8 cellular contexts compared by ENCODE assay signal in the genomic region with DNA sequence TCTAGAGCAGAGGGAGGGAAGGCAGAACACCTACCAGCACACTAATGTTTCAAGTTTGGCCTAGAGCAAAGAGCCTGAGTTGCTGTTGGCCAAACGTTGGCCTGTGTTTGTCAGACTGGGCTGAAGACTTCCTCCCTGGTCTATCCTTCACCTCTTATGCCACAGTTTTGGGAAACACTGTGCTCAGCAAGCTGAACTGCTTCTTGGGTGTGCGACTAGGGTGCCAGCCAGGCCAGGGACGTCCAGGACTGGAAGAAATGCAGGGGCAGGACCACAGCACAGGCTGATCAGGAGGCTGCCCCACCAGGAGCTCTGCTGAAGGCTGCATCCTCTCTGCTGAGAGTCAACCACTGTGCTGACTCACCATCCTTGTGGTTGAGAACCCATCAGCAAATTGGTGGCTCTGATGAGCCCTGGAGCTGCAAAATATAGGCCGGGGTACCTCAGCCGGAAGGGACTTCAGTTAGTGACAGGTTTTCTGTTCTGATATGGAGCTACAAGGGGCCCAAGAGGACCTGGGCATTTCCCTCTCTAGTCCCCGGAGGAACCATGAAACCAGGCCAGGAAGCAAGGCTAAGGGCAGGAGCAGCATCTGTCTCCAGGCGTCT.
A peak's percentile ranks its signal among the peaks of the same experiment; 100 is the strongest.
DNase-seq lines count a peak whose midpoint lies in the region; ATAC-seq and TF ChIP-seq lines count a peak whose summit lies in the region.

No MANE protein-coding gene starts in this region.

- DNase-seq in GM13977 (ENCODE audit: low spot score), result peak; percentile 30
- peak; percentile 28 for DNase-seq in T follicular helper cell (ENCODE audit: low read depth)
- DNase-seq in amniotic epithelial cell (ENCODE audit: low read depth), result peak; percentile 58
- peak; percentile 54 for DNase-seq in stimulated activated CD8-positive, alpha-beta memory T cell treated with anti-CD3 and anti-CD28 coated beads, Interleukin-12 subunit alpha, Interleukin-12 subunit beta, amount 100 ng/mL, for 1 hour (ENCODE audit: low read depth)
- DNase-seq in NCI-H1417 treated with DMSO at 0.1 percent for 48 hours (lab: John Stamatoyannopoulos, UW), result no peak
- DNase-seq in dedifferentiated amniotic fluid mesenchymal stem cell (ENCODE audit: extremely low spot score), result no peak
- DNase-seq in iPS-NIHi11 (ENCODE audit: low spot score), result no peak

- in situ Hi-C loops in GM13977 (cut with MboI; ENCODE audit: low pct_unique_long_range_greater_than_20kb, low sequenced_read_pairs, unreplicated experiment), result loop anchor here (10.0 kb wide), 2 partner anchors 131 to 251 kb away; partner anchors contain the start of gene RASGRP1

- no peak for TF ChIP-seq CTCF in GM13977 (IDR thresholded peaks at IDR 0.05; ENCODE audit: extremely low read depth, insufficient read depth, missing control alignments)

- ATAC-seq in HG02642 (IDR thresholded peaks at IDR 0.05; ENCODE audit: poor library complexity, unreplicated experiment), result peak; percentile 73

Comparison
In these comparisons a context has a peak if more than half of its experiments do, and no peak if none do; other contexts are left out.
1. DNase-seq: peak in GM13977 (single experiment), T follicular helper cell (single experiment), amniotic epithelial cell (single experiment) and stimulated activated CD8-positive, alpha-beta memory T cell treated with anti-CD3 and anti-CD28 coated beads, Interleukin-12 subunit alpha, Interleukin-12 subunit beta, amount 100 ng/mL, for 1 hour (single experiment); none in NCI-H1417 treated with DMSO at 0.1 percent for 48 hours (single experiment), dedifferentiated amniotic fluid mesenchymal stem cell (single experiment) and iPS-NIHi11 (single experiment).